1 cellular context compared by ENCODE assay signal in the genomic region with DNA sequence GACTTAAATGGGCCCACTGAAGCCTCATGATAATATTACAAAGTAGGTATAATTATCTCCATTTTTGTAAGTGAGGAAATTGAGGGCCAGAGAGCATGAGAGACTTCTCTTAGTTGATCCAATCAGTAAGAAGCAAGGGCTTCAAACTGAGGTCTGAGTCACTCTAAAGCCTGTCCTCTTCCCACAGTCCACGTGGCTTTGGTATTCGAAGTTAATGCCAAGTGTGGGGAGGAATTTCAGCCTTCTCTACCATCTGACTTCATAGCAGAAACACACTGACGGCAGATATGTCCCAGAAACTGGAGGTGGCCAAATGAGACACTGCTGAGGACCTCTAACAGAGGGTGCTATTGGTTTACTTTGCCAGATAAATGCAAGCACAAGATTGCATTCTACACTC.
TF ChIP-seq lines count a peak whose summit lies in the region.

No MANE protein-coding gene starts in this region.

TF ChIP-seq in Ishikawa, 13 proteins besides CTCF, POLR2A, EP300 and RAD21 (continued from another document):
- TF ChIP-seq, protein P1, sequence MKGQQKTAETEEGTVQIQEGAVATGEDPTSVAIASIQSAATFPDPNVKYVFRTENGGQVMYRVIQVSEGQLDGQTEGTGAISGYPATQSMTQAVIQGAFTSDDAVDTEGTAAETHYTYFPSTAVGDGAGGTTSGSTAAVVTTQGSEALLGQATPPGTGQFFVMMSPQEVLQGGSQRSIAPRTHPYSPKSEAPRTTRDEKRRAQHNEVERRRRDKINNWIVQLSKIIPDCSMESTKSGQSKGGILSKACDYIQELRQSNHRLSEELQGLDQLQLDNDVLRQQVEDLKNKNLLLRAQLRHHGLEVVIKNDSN (IDR thresholded peaks at IDR 0.05), result no peak
- no peak for TF ChIP-seq CREB1 (IDR thresholded peaks at IDR 0.05; ENCODE audit: low read depth)
- TF ChIP-seq ZBTB7A (IDR thresholded peaks at IDR 0.05; ENCODE audit: low read depth), result no peak
- TF ChIP-seq FOXM1 (IDR thresholded peaks at IDR 0.05; ENCODE audit: borderline replicate concordance, low read depth), result no peak
- TF ChIP-seq TCF12 (IDR thresholded peaks at IDR 0.05; ENCODE audit: low read depth), result no peak
- TF ChIP-seq TAF1 (IDR thresholded peaks at IDR 0.05; ENCODE audit: low read depth), result no peak
- no peak for TF ChIP-seq CEBPB (IDR thresholded peaks at IDR 0.05)
